14 cellular contexts compared by ENCODE assay signal in the genomic region with DNA sequence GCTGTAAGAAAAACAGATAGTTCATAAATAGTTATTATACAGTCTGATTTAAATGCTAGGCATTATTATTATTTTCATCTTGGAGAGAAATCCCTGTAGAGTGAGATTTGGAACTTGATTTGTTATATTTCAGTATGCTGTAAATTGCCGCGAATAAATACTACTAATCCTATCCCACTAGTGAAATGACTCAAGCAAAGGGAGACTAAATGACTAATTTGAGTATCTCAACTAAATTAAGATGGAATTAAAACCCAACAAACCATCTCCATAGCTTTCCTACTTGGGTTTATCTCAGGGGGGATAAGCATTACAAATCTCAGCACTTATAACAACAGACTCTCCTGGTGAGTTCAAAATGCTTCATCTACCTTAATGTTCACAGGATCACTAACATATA.
"Had no signal": no experiment of that assay in that cellular context is flagged by ENCODE, and none has a peak within 500 bp of the region (broad histone marks: within the 10 kb centered on the region; RNA-seq: fewer than 3 reads in every experiment).

No MANE protein-coding gene starts in this region.

- H3K4me3 Mint-ChIP-seq: activated CD4-positive, alpha-beta T cell treated with anti-CD3 and anti-CD28 coated beads, Interleukin-2, amount 10 ng/mL, durations not matched to agents 7 days and 5 days; activated naive CD8-positive, alpha-beta T cell treated with anti-CD3 and anti-CD28 coated beads, Interleukin-2, amount 50 U/mL, for 24 hours; stimulated activated naive CD8-positive, alpha-beta T cell treated with anti-CD3 and anti-CD28 coated beads, Interleukin-15, amount 100 ng/mL, for 72 hours; T-helper 17 cell had no signal

- DNase-seq: activated CD4-positive, alpha-beta T cell treated with anti-CD3 and anti-CD28 coated beads, Interleukin-2, amount 10 ng/mL, durations not matched to agents 7 days and 5 days; activated CD4-positive, CD25-positive, alpha-beta regulatory T cell; activated CD8-positive, alpha-beta memory T cell treated with anti-CD3 and anti-CD28 coated beads for 24 hours; activated naive CD4-positive, alpha-beta T cell treated with Interleukin-2 at 50 U/mL for 16 hours; activated naive CD8-positive, alpha-beta T cell treated with anti-CD3 and anti-CD28 coated beads, Interleukin-2, amount 50 U/mL, for 24 hours; effector CD8-positive, alpha-beta T cell; hippocampal formation; stimulated activated CD4-positive, alpha-beta T cell treated with anti-CD3 and anti-CD28 coated beads, Interleukin-15, amount 100 ng/mL, for 24 hours; stimulated activated CD4-positive, alpha-beta T cell treated with anti-CD3 and anti-CD28 coated beads, Interleukin-4, amount 100 ng/mL, for 24 hours; stimulated activated naive CD8-positive, alpha-beta T cell treated with anti-CD3 and anti-CD28 coated beads, Interleukin-15, amount 100 ng/mL, for 72 hours; T-helper 17 cell; uterus had no signal

- H3K4me3 ChIP-seq: coronary artery, uterus had no signal

- H3K4me1 ChIP-seq: uterus had no signal

- H3K27ac ChIP-seq: coronary artery, epithelial cell of prostate had no signal

- H3K27me3 ChIP-seq: uterus had no signal

- H3K9me3 Mint-ChIP-seq: activated naive CD8-positive, alpha-beta T cell treated with anti-CD3 and anti-CD28 coated beads, Interleukin-2, amount 50 U/mL, for 24 hours; stimulated activated naive CD8-positive, alpha-beta T cell treated with anti-CD3 and anti-CD28 coated beads, Interleukin-15, amount 100 ng/mL, for 72 hours had no signal

- H3K27ac Mint-ChIP-seq: activated CD4-positive, alpha-beta T cell treated with anti-CD3 and anti-CD28 coated beads, Interleukin-2, amount 10 ng/mL, durations not matched to agents 7 days and 5 days; activated naive CD8-positive, alpha-beta T cell treated with anti-CD3 and anti-CD28 coated beads, Interleukin-2, amount 50 U/mL, for 24 hours; stimulated activated naive CD8-positive, alpha-beta T cell treated with anti-CD3 and anti-CD28 coated beads, Interleukin-15, amount 100 ng/mL, for 72 hours; T-helper 17 cell had no signal

- H3K36me3 ChIP-seq: uterus had no signal

- ATAC-seq: activated naive CD8-positive, alpha-beta T cell treated with anti-CD3 and anti-CD28 coated beads, Interleukin-2, amount 50 U/mL, for 24 hours; stimulated activated naive CD8-positive, alpha-beta T cell treated with anti-CD3 and anti-CD28 coated beads, Interleukin-15, amount 100 ng/mL, for 72 hours; T-helper 17 cell had no signal

- H3K9me3 ChIP-seq: uterus had no signal
